ENCODE assay signal across 8 cellular contexts in genomic region chr7:130695840-130696239, GRCh38. TPM values are rescaled to one million over a fixed set of nuclear protein-coding genes. Genes with fewer than 3 reads are reported as not detected.
DNase-seq lines count a peak whose midpoint lies in the region; ATAC-seq and TF ChIP-seq lines count a peak whose summit lies in the region.

No MANE protein-coding gene starts in this region.

- intact Hi-C loops in stomach (cut with DNase I; ENCODE audit: low total_unique reads), result no loop called here

- no peak overlapping the region for H3K27ac ChIP-seq in stomach

- peaks cover 3% of the 10 kb centered on the region for H3K9me3 Mint-ChIP-seq in stimulated activated memory B cell treated with anti-CD40 and anti-IgM and Interleukin-4, amounts not matched to agents 10 μg/mL and 1 μg/mL and 100 μg/mL, for 72 hours

- H3K27me3 Mint-ChIP-seq in stimulated activated memory B cell treated with anti-CD40 and anti-IgM and Interleukin-4, amounts not matched to agents 10 μg/mL and 1 μg/mL and 100 μg/mL, for 72 hours, result no peaks in the 10 kb centered on the region

- no peaks in the 10 kb centered on the region for H3K27me3 ChIP-seq in stomach

- ATAC-seq in stimulated activated memory B cell treated with anti-CD40 and anti-IgM and Interleukin-4, amounts not matched to agents 10 μg/mL and 1 μg/mL and 100 μg/mL, for 72 hours, result no peak
- ATAC-seq in GM21381 (IDR thresholded peaks at IDR 0.05; ENCODE audit: unreplicated experiment), result no peak

- no peaks in the 10 kb centered on the region for H3K36me3 ChIP-seq in stomach

- H3K4me3 ChIP-seq in stomach, result no peak overlapping the region

- H3K27ac Mint-ChIP-seq in stimulated activated memory B cell treated with anti-CD40 and anti-IgM and Interleukin-4, amounts not matched to agents 10 μg/mL and 1 μg/mL and 100 μg/mL, for 72 hours, result no peak overlapping the region

- TF ChIP-seq POLR2A in stomach (IDR thresholded peaks at IDR 0.05), result no peak

- peak; percentile 42 for DNase-seq in COLO829 (ENCODE audit: low spot score)
- peak; percentile 12 for DNase-seq in HuH-7 (ENCODE audit: low spot score)
- peak; percentile 53 for DNase-seq in SW480 (ENCODE audit: low spot score)
- peak; percentile 19 for DNase-seq in kidney tubule cell (ENCODE audit: low spot score)
- DNase-seq in stomach, result no peak
- no peak for DNase-seq in activated T-cell treated with anti-CD3 and anti-CD28 coated beads, Interleukin-2, amount 50 U/mL, for 1 hour

- H3K4me1 ChIP-seq in stomach, result no peaks in the 10 kb centered on the region

- TF ChIP-seq EP300 in stomach (IDR thresholded peaks at IDR 0.05), result no peak

- whole genome bisulfite sequencing in stomach, 5 donors, result 50 to 66% (median 55%) methylated on average over 2 of the region's 2 CpGs

- H3K9me3 ChIP-seq in stomach, result peaks cover 0 to 6% (median 0%) of the 10 kb centered on the region in 4 donors

- no peaks in the 10 kb centered on the region for H3K4me1 Mint-ChIP-seq in stimulated activated memory B cell treated with anti-CD40 and anti-IgM and Interleukin-4, amounts not matched to agents 10 μg/mL and 1 μg/mL and 100 μg/mL, for 72 hours

- TF ChIP-seq CTCF in stomach (IDR thresholded peaks at IDR 0.05), result peak in 2 of 7 experiments; percentile 19 to 29

- no peak overlapping the region for H3K4me3 Mint-ChIP-seq in stimulated activated memory B cell treated with anti-CD40 and anti-IgM and Interleukin-4, amounts not matched to agents 10 μg/mL and 1 μg/mL and 100 μg/mL, for 72 hours

- no peaks in the 10 kb centered on the region for H3K36me3 Mint-ChIP-seq in stimulated activated memory B cell treated with anti-CD40 and anti-IgM and Interleukin-4, amounts not matched to agents 10 μg/mL and 1 μg/mL and 100 μg/mL, for 72 hours

RNA-seq across cellular contexts. Expression of gene TSGA13, which starts 9.5 kb away (rescaled TPM):
- total RNA-seq in stomach, result not detected
- not detected for polyA plus RNA-seq in stomach

RNA-seq across cellular contexts. Expression of gene COPG2, which starts 27.3 kb away (rescaled TPM):
- 10 to 100 TPM in 3 of 5 donors, 1 to 10 TPM in 2; 7.6 to 50.0 (median 17.4) TPM for total RNA-seq in stomach
- polyA plus RNA-seq in stomach, result 1 to 10 TPM; 6.6 to 7.1 (median 6.6) TPM

RNA-seq across cellular contexts. Expression of gene KLF14, which starts 38.2 kb away (rescaled TPM):
- under 1 TPM in 1 of 5 donors, not detected in 4; 0.37 TPM for total RNA-seq in stomach
- not detected for polyA plus RNA-seq in stomach

Comparison
In these comparisons a context has a peak if more than half of its experiments do, and no peak if none do; other contexts are left out.
1. DNase-seq: peak in COLO829 (single experiment), HuH-7 (single experiment), SW480 (single experiment) and kidney tubule cell (single experiment); none in stomach (single experiment) and activated T-cell treated with anti-CD3 and anti-CD28 coated beads, Interleukin-2, amount 50 U/mL, for 1 hour (single experiment).